ENCODE assay signal across 8 cellular contexts in genomic region chr7:132614428-132615076, GRCh38. TPM values are rescaled to one million over a fixed set of nuclear protein-coding genes. Genes with fewer than 3 reads are reported as not detected.
A peak's percentile ranks its signal among the peaks of the same experiment; 100 is the strongest.
DNase-seq lines count a peak whose midpoint lies in the region; ATAC-seq and TF ChIP-seq lines count a peak whose summit lies in the region.

No MANE protein-coding gene starts in this region.

- no peak overlapping the region for H3K27ac ChIP-seq in stomach

- H3K9me3 ChIP-seq in iPS-18c (ENCODE audit: control insufficient read depth, insufficient read depth, low read length) (no peaks in the 10 kb centered on the region), stomach (peaks cover 0 to 5% (median 0%) of the 10 kb centered on the region in 4 donors)

- no peak for TF ChIP-seq CTCF in activated CD8-positive, alpha-beta T cell treated with anti-CD3 and anti-CD28 coated beads for 36 hours (IDR thresholded peaks at IDR 0.05)
- TF ChIP-seq CTCF in stomach (IDR thresholded peaks at IDR 0.05), result no peak

- H3K36me3 Mint-ChIP-seq in activated CD8-positive, alpha-beta T cell treated with anti-CD3 and anti-CD28 coated beads for 36 hours (ENCODE audit: low read depth), result no peaks in the 10 kb centered on the region
- H3K36me3 Mint-ChIP-seq in activated CD8-positive, alpha-beta T cell treated with anti-CD3 and anti-CD28 coated beads, Interleukin-2, amount 10 ng/mL, durations not matched to agents 7 days and 5 days (ENCODE audit: low read depth), result no peaks in the 10 kb centered on the region
- no peaks in the 10 kb centered on the region for H3K36me3 Mint-ChIP-seq in activated T-helper 17 cell treated with anti-CD3 and anti-CD28 coated beads, Interleukin-2, amount 50 U/mL, for 72 hours (ENCODE audit: low read depth)

- 17 to 21% (median 20%) methylated on average over 19 of the region's 19 CpGs for WGBS in stomach, 5 donors

- peak overlapping the region; percentile 43; the same call in 1 of the 2 replicates for H3K4me3 ChIP-seq in iPS-18c (ENCODE audit: insufficient read depth, low read depth, low read length)
- peak overlapping the region; percentile 16 to 33 (median 22) for H3K4me3 ChIP-seq in stomach

- POLR2A ChIA-PET in activated CD8-positive, alpha-beta T cell treated with anti-CD3 and anti-CD28 coated beads for 36 hours (lab: Charles Lee), result no interaction called here
- POLR2A ChIA-PET in activated CD8-positive, alpha-beta T cell treated with anti-CD3 and anti-CD28 coated beads, Interleukin-2, amount 10 ng/mL, durations not matched to agents 7 days and 5 days (lab: Charles Lee), result no interaction called here

- peaks cover 0 to 13% (median 6%) of the 10 kb centered on the region in 4 donors for H3K4me1 ChIP-seq in stomach

- no peak for ATAC-seq in activated CD8-positive, alpha-beta T cell treated with anti-CD3 and anti-CD28 coated beads for 36 hours
- ATAC-seq in activated CD8-positive, alpha-beta T cell treated with anti-CD3 and anti-CD28 coated beads, Interleukin-2, amount 10 ng/mL, durations not matched to agents 7 days and 5 days, result no peak
- no peak for ATAC-seq in activated T-helper 17 cell treated with anti-CD3 and anti-CD28 coated beads, Interleukin-2, amount 50 U/mL, for 72 hours (replicated peaks)
- ATAC-seq in HG03196 (IDR thresholded peaks at IDR 0.05; ENCODE audit: unreplicated experiment) (no peak), GM21825 (IDR thresholded peaks at IDR 0.05; ENCODE audit: unreplicated experiment) (no peak)

- TF ChIP-seq POLR2A in stomach (IDR thresholded peaks at IDR 0.05), result no peak

- H3K4me3 Mint-ChIP-seq in activated CD8-positive, alpha-beta T cell treated with anti-CD3 and anti-CD28 coated beads for 36 hours, result peak overlapping the region; percentile 7
- no peak overlapping the region for H3K4me3 Mint-ChIP-seq in activated CD8-positive, alpha-beta T cell treated with anti-CD3 and anti-CD28 coated beads, Interleukin-2, amount 10 ng/mL, durations not matched to agents 7 days and 5 days
- H3K4me3 Mint-ChIP-seq in activated T-helper 17 cell treated with anti-CD3 and anti-CD28 coated beads, Interleukin-2, amount 50 U/mL, for 72 hours, result peak overlapping the region; percentile 20

- CTCF ChIA-PET in activated CD8-positive, alpha-beta T cell treated with anti-CD3 and anti-CD28 coated beads for 36 hours (lab: Charles Lee), result no interaction called here
- CTCF ChIA-PET in activated CD8-positive, alpha-beta T cell treated with anti-CD3 and anti-CD28 coated beads, Interleukin-2, amount 10 ng/mL, durations not matched to agents 7 days and 5 days (lab: Charles Lee), result no interaction called here

- DNase-seq in activated CD8-positive, alpha-beta T cell treated with anti-CD3 and anti-CD28 coated beads for 36 hours, result no peak
- no peak for DNase-seq in activated CD8-positive, alpha-beta T cell treated with anti-CD3 and anti-CD28 coated beads, Interleukin-2, amount 10 ng/mL, durations not matched to agents 7 days and 5 days
- DNase-seq in stomach, result no peak
- DNase-seq in NCI-H146 treated with DMSO at 0.1 percent for 48 hours (lab: John Stamatoyannopoulos, UW; ENCODE audit: unreplicated experiment), result no peak

- H3K27me3 ChIP-seq in stomach, result peaks cover 0 to 23% (median 0%) of the 10 kb centered on the region in 3 donors

- intact Hi-C loops in activated CD8-positive, alpha-beta T cell treated with anti-CD3 and anti-CD28 coated beads for 36 hours (cut with micrococcal nuclease), result no loop called here
- intact Hi-C loops in stomach (cut with DNase I; ENCODE audit: low total_unique reads), result no loop called here

- H3K27ac Mint-ChIP-seq in activated CD8-positive, alpha-beta T cell treated with anti-CD3 and anti-CD28 coated beads for 36 hours, result no peak overlapping the region
- H3K27ac Mint-ChIP-seq in activated CD8-positive, alpha-beta T cell treated with anti-CD3 and anti-CD28 coated beads, Interleukin-2, amount 10 ng/mL, durations not matched to agents 7 days and 5 days, result no peak overlapping the region
- no peak overlapping the region for H3K27ac Mint-ChIP-seq in activated T-helper 17 cell treated with anti-CD3 and anti-CD28 coated beads, Interleukin-2, amount 50 U/mL, for 72 hours

- H3K4me1 Mint-ChIP-seq in activated CD8-positive, alpha-beta T cell treated with anti-CD3 and anti-CD28 coated beads for 36 hours (ENCODE audit: low read depth), result no peaks in the 10 kb centered on the region
- H3K4me1 Mint-ChIP-seq in activated CD8-positive, alpha-beta T cell treated with anti-CD3 and anti-CD28 coated beads, Interleukin-2, amount 10 ng/mL, durations not matched to agents 7 days and 5 days (ENCODE audit: low read depth), result peaks cover 6% of the 10 kb centered on the region
- peaks cover 7% of the 10 kb centered on the region for H3K4me1 Mint-ChIP-seq in activated T-helper 17 cell treated with anti-CD3 and anti-CD28 coated beads, Interleukin-2, amount 50 U/mL, for 72 hours

- no peak for TF ChIP-seq EP300 in stomach (IDR thresholded peaks at IDR 0.05)

- no peaks in the 10 kb centered on the region for H3K9me3 Mint-ChIP-seq in activated CD8-positive, alpha-beta T cell treated with anti-CD3 and anti-CD28 coated beads for 36 hours
- no peaks in the 10 kb centered on the region for H3K9me3 Mint-ChIP-seq in activated CD8-positive, alpha-beta T cell treated with anti-CD3 and anti-CD28 coated beads, Interleukin-2, amount 10 ng/mL, durations not matched to agents 7 days and 5 days (ENCODE audit: insufficient read depth)
- no peaks in the 10 kb centered on the region for H3K9me3 Mint-ChIP-seq in activated T-helper 17 cell treated with anti-CD3 and anti-CD28 coated beads, Interleukin-2, amount 50 U/mL, for 72 hours

- H3K27me3 Mint-ChIP-seq in activated CD8-positive, alpha-beta T cell treated with anti-CD3 and anti-CD28 coated beads for 36 hours, result peaks cover 2% of the 10 kb centered on the region
- peaks cover 27% of the 10 kb centered on the region for H3K27me3 Mint-ChIP-seq in activated CD8-positive, alpha-beta T cell treated with anti-CD3 and anti-CD28 coated beads, Interleukin-2, amount 10 ng/mL, durations not matched to agents 7 days and 5 days (ENCODE audit: low read depth)
- H3K27me3 Mint-ChIP-seq in activated T-helper 17 cell treated with anti-CD3 and anti-CD28 coated beads, Interleukin-2, amount 50 U/mL, for 72 hours, result peaks cover 29% of the 10 kb centered on the region

- H3K36me3 ChIP-seq in stomach, result no peaks in the 10 kb centered on the region

RNA-seq across cellular contexts. Expression of gene PLXNA4, which starts 38.3 kb away (rescaled TPM):
- total RNA-seq in activated CD8-positive, alpha-beta T cell treated with anti-CD3 and anti-CD28 coated beads for 36 hours, result under 1 TPM; 0.18 to 0.70 TPM
- 10 to 100 TPM; 45.4 to 47.2 TPM for total RNA-seq in activated CD8-positive, alpha-beta T cell treated with anti-CD3 and anti-CD28 coated beads, Interleukin-2, amount 10 ng/mL, durations not matched to agents 7 days and 5 days
- 1 to 10 TPM; 1.4 to 2.3 TPM for total RNA-seq in activated T-helper 17 cell treated with anti-CD3 and anti-CD28 coated beads, Interleukin-2, amount 50 U/mL, for 72 hours
- 10 to 100 TPM in 2 of 5 donors, 1 to 10 TPM in 3; 1.2 to 12.8 (median 5.4) TPM for total RNA-seq in stomach
- under 1 TPM; 0.15 to 0.98 (median 0.19) TPM for polyA plus RNA-seq in stomach
